In genomic region chr12:2192231-2192630, GRCh38 we compare ENCODE assay signal across 1 cellular context.
TF ChIP-seq lines count a peak whose summit lies in the region.

No MANE protein-coding gene starts in this region.

TF ChIP-seq in GM23338, 12 proteins besides CTCF, POLR2A, EP300 and RAD21 (continued from another document):
- TF ChIP-seq, protein P1, sequence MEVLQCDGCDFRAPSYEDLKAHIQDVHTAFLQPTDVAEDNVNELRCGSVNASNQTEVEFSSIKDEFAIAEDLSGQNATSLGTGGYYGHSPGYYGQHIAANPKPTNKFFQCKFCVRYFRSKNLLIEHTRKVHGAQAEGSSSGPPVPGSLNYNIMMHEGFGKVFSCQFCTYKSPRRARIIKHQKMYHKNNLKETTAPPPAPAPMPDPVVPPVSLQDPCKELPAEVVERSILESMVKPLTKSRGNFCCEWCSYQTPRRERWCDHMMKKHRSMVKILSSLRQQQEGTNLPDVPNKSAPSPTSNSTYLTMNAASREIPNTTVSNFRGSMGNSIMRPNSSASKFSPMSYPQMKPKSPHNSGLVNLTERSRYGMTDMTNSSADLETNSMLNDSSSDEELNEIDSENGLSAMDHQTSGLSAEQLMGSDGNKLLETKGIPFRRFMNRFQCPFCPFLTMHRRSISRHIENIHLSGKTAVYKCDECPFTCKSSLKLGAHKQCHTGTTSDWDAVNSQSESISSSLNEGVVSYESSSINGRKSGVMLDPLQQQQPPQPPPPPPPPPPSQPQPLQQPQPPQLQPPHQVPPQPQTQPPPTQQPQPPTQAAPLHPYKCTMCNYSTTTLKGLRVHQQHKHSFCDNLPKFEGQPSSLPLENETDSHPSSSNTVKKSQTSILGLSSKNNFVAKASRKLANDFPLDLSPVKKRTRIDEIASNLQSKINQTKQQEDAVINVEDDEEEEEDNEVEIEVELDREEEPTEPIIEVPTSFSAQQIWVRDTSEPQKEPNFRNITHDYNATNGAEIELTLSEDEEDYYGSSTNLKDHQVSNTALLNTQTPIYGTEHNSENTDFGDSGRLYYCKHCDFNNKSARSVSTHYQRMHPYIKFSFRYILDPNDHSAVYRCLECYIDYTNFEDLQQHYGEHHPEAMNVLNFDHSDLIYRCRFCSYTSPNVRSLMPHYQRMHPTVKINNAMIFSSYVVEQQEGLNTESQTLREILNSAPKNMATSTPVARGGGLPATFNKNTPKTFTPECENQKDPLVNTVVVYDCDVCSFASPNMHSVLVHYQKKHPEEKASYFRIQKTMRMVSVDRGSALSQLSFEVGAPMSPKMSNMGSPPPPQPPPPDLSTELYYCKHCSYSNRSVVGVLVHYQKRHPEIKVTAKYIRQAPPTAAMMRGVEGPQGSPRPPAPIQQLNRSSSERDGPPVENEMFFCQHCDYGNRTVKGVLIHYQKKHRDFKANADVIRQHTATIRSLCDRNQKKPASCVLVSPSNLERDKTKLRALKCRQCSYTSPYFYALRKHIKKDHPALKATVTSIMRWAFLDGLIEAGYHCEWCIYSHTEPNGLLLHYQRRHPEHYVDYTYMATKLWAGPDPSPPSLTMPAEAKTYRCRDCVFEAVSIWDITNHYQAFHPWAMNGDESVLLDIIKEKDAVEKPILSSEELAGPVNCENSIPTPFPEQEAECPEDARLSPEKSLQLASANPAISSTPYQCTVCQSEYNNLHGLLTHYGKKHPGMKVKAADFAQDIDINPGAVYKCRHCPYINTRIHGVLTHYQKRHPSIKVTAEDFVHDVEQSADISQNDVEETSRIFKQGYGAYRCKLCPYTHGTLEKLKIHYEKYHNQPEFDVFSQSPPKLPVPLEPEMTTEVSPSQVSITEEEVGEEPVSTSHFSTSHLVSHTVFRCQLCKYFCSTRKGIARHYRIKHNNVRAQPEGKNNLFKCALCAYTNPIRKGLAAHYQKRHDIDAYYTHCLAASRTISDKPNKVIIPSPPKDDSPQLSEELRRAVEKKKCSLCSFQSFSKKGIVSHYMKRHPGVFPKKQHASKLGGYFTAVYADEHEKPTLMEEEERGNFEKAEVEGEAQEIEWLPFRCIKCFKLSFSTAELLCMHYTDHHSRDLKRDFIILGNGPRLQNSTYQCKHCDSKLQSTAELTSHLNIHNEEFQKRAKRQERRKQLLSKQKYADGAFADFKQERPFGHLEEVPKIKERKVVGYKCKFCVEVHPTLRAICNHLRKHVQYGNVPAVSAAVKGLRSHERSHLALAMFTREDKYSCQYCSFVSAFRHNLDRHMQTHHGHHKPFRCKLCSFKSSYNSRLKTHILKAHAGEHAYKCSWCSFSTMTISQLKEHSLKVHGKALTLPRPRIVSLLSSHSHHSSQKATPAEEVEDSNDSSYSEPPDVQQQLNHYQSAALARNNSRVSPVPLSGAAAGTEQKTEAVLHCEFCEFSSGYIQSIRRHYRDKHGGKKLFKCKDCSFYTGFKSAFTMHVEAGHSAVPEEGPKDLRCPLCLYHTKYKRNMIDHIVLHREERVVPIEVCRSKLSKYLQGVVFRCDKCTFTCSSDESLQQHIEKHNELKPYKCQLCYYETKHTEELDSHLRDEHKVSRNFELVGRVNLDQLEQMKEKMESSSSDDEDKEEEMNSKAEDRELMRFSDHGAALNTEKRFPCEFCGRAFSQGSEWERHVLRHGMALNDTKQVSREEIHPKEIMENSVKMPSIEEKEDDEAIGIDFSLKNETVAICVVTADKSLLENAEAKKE (CRISPR knock-in tag; IDR thresholded peaks at IDR 0.05), result no peak
- TF ChIP-seq JUNB (IDR thresholded peaks at IDR 0.05; ENCODE audit: unreplicated experiment) (no peak), EZH2 (IDR thresholded peaks at IDR 0.05; ENCODE audit: low read depth, unreplicated experiment) (no peak), EZH2phosphoT487 (IDR thresholded peaks at IDR 0.05; ENCODE audit: unreplicated experiment) (no peak), CREB1 (CRISPR knock-in tag; IDR thresholded peaks at IDR 0.05; ENCODE audit: low read depth) (no peak), ZNF331 (CRISPR knock-in tag; IDR thresholded peaks at IDR 0.05; ENCODE audit: low read depth) (no peak), POLR2AphosphoS5 (IDR thresholded peaks at IDR 0.05; ENCODE audit: low read depth) (no peak), REST (IDR thresholded peaks at IDR 0.05; ENCODE audit: unreplicated experiment) (no peak), STAT1 (IDR thresholded peaks at IDR 0.05; ENCODE audit: unreplicated experiment) (no peak), ZNF114 (CRISPR knock-in tag; IDR thresholded peaks at IDR 0.05) (no peak)
- TF ChIP-seq, protein P2, sequence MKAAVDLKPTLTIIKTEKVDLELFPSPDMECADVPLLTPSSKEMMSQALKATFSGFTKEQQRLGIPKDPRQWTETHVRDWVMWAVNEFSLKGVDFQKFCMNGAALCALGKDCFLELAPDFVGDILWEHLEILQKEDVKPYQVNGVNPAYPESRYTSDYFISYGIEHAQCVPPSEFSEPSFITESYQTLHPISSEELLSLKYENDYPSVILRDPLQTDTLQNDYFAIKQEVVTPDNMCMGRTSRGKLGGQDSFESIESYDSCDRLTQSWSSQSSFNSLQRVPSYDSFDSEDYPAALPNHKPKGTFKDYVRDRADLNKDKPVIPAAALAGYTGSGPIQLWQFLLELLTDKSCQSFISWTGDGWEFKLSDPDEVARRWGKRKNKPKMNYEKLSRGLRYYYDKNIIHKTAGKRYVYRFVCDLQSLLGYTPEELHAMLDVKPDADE (IDR thresholded peaks at IDR 0.05), result no peak
